17 cellular contexts compared by ENCODE assay signal in the genomic region with DNA sequence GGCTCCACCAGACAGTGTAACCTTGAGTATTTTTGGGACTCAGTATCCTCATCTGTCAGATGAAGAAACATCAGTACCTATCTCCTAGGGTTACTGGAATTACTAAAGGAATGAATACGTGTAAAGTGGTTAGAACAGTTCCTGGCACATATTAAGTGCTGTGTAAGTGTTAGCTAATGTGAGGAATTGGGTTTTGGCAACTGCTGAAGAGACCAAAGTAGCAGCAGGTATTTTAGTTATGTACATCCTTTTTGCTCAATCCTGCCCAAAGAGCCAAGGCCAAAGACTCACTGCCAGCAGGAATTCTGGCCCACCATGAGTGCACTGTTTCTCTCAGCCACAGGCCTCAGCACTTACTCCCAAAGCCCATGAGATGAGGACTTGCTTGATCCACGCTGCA. TPM values are rescaled to one million over a fixed set of nuclear protein-coding genes. Genes with fewer than 3 reads are reported as not detected.
DNase-seq lines count a peak whose midpoint lies in the region; TF ChIP-seq lines count a peak whose summit lies in the region.
"Had no signal": no experiment of that assay in that cellular context is flagged by ENCODE, and none has a peak within 500 bp of the region (broad histone marks: within the 10 kb centered on the region; RNA-seq: fewer than 3 reads in every experiment).

No MANE protein-coding gene starts in this region.

- H4K20me1 ChIP-seq in neural progenitor cell (ENCODE audit: low read depth), result no peaks in the 10 kb centered on the region
- H4K20me1 ChIP-seq: BLaER1 treated with 17β-estradiol and CSF1 and Interleukin-3, amounts not matched to agents 10 nM and 100 nM had no signal

- DNase-seq in AG10803 (ENCODE audit: low read depth) (peak; percentile 60), amniotic epithelial cell (ENCODE audit: low read depth) (peak; percentile 26), choroid plexus epithelial cell (ENCODE audit: low read depth) (peak; percentile 11), neural progenitor cell (ENCODE audit: low spot score) (no peak), GM19238 (ENCODE audit: insufficient read length, low spot score) (no peak), GM10266 (ENCODE audit: extremely low spot score) (no peak), germinal center (ENCODE audit: low spot score) (no peak)
- DNase-seq: 8988T; CD8-positive, alpha-beta T cell; COR-L47; DMS 273 treated with DMSO at 0.1 percent for 48 hours; DMS53; DND-41; HCEC 1CT had no signal

- H2AFZ ChIP-seq in neural progenitor cell (replicated peaks), result no peak overlapping the region

- no peaks in the 10 kb centered on the region for H3K9me3 ChIP-seq in neural progenitor cell (ENCODE audit: low read depth)
- H3K9me3 ChIP-seq: BLaER1 treated with 17β-estradiol and CSF1 and Interleukin-3, amounts not matched to agents 10 nM and 100 nM had no signal

- peak overlapping the region; percentile 9 for H3K27ac Mint-ChIP-seq in neural progenitor cell
- H3K27ac Mint-ChIP-seq: B cell; CD8-positive, alpha-beta T cell had no signal

- peaks cover 55% of the 10 kb centered on the region for H3K4me1 Mint-ChIP-seq in neural progenitor cell

- no peaks in the 10 kb centered on the region for H3F3A ChIP-seq in neural progenitor cell (ENCODE audit: low read depth)

- H3K9ac ChIP-seq in neural progenitor cell, result no peak overlapping the region
- H3K9ac ChIP-seq: BLaER1 treated with 17β-estradiol and CSF1 and Interleukin-3, amounts not matched to agents 10 nM and 100 nM had no signal

- no peaks in the 10 kb centered on the region for H3K79me2 ChIP-seq in neural progenitor cell (ENCODE audit: low read depth)

- no peak overlapping the region for H3K4me3 ChIP-seq in AG10803 (ENCODE audit: low read length)
- H3K4me3 ChIP-seq in choroid plexus epithelial cell (ENCODE audit: low read depth, low read length), result no peak overlapping the region
- no peak overlapping the region for H3K4me3 ChIP-seq in neural progenitor cell
- H3K4me3 ChIP-seq: BLaER1 treated with 17β-estradiol and CSF1 and Interleukin-3, amounts not matched to agents 10 nM and 100 nM had no signal

- no peak overlapping the region for H3K4me3 Mint-ChIP-seq in neural progenitor cell
- H3K4me3 Mint-ChIP-seq: B cell; CD8-positive, alpha-beta T cell had no signal

- no peak overlapping the region for H3K27ac ChIP-seq in neural progenitor cell
- H3K27ac ChIP-seq: BLaER1 treated with 17β-estradiol and CSF1 and Interleukin-3, amounts not matched to agents 10 nM and 100 nM had no signal

- TF ChIP-seq CTCF in AG10803 (conservative IDR thresholded peaks at IDR 0.05; ENCODE audit: low read length) (no peak), choroid plexus epithelial cell (conservative IDR thresholded peaks at IDR 0.05; ENCODE audit: low read depth, low read length) (no peak), neural progenitor cell (IDR thresholded peaks at IDR 0.05) (no peak), GM10266 (IDR thresholded peaks at IDR 0.05; ENCODE audit: control insufficient read depth, insufficient read depth, low read depth, missing control alignments) (no peak)

- no peak overlapping the region for H3K4me2 ChIP-seq in neural progenitor cell
- H3K4me2 ChIP-seq: BLaER1 treated with 17β-estradiol and CSF1 and Interleukin-3, amounts not matched to agents 10 nM and 100 nM had no signal

- H3K36me3 ChIP-seq in neural progenitor cell, result no peaks in the 10 kb centered on the region

- peaks cover 4% of the 10 kb centered on the region for H3K9me3 Mint-ChIP-seq in neural progenitor cell
- H3K9me3 Mint-ChIP-seq: CD8-positive, alpha-beta T cell had no signal

- no peaks in the 10 kb centered on the region for H3K27me3 ChIP-seq in neural progenitor cell

- H3K27me3 Mint-ChIP-seq in neural progenitor cell (ENCODE audit: insufficient read depth, low read depth), result peaks cover 11% of the 10 kb centered on the region
- H3K27me3 Mint-ChIP-seq: B cell had no signal

- H3K4me1 ChIP-seq in neural progenitor cell, result no peaks in the 10 kb centered on the region

- peaks cover 6% of the 10 kb centered on the region for H3K36me3 Mint-ChIP-seq in neural progenitor cell

RNA-seq across cellular contexts. Expression of a gene that starts 16.7 kb away (rescaled TPM):
- total RNA-seq in neural progenitor cell (ENCODE audit: low replicate concordance), result 0.09 and 0.80 TPM in 2 replicates
- total RNA-seq: HT-29 had no signal

Comparison
In these comparisons a context has a peak if more than half of its experiments do, and no peak if none do; other contexts are left out.
1. DNase-seq: peak in AG10803 (single experiment), amniotic epithelial cell (single experiment) and choroid plexus epithelial cell (single experiment); none in neural progenitor cell (single experiment), GM19238 (single experiment), GM10266 (single experiment) and germinal center (single experiment).